Comparison of ENCODE assay signal across 8 cellular contexts in the genomic region with DNA sequence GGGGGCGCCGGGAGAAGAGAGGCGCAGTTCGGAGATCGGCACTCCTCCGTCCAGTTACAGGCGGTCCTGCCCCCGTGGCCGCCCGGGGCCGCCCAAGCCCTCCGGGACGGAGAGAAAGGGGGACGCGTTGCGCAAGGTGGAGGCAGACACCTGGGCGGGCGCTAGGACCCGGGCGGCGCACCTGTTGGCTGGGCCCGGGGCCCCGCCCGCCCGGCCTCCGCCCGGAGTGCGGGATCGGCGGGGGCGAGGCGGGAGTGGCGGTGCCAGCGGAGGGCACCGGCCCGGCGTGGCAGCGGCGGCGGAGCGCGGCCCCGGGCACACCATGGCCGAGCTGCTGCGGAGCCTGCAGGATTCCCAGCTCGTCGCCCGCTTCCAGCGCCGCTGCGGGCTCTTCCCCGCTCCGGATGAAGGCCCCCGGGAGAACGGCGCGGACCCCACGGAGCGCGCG. TPM values are rescaled to one million over a fixed set of nuclear protein-coding genes. Genes with fewer than 3 reads are reported as not detected.
DNase-seq lines count a peak whose midpoint lies in the region; ATAC-seq and TF ChIP-seq lines count a peak whose summit lies in the region.

Gene SGPP2 (plus strand): TSS at position 263 of the 448 bp plus-strand sequence. CDS start 60 bp downstream, at position 323.

- H3K36me3 ChIP-seq in WERI-Rb-1 (no peaks in the 10 kb centered on the region), neural cell (ENCODE audit: insufficient read depth, low read length) (no peaks in the 10 kb centered on the region)

- peaks cover 11% of the 10 kb centered on the region for H3K27me3 Mint-ChIP-seq in endothelial cell (ENCODE audit: unreplicated experiment)

- DNase-seq in NCI-H2081 (lab: John Stamatoyannopoulos, UW) (peak; percentile 27 to 70), NCI-H2081 treated with DMSO at 0.1 percent for 48 hours (lab: John Stamatoyannopoulos, UW) (no peak), WERI-Rb-1 (no peak), endothelial cell (ENCODE audit: low spot score) (no peak), NCI-H82 (lab: John Stamatoyannopoulos, UW) (no peak), T1000 (lab: John Stamatoyannopoulos, UW) (no peak)

- no peak within 1 kb of the TSS for H2AFZ ChIP-seq in neural cell (ENCODE audit: low read depth, low read length)

- H3K79me2 ChIP-seq in neural cell (replicated peaks; ENCODE audit: insufficient read depth, low read length), result no peaks in the 10 kb centered on the region

- H3K9me3 ChIP-seq in WERI-Rb-1 (ENCODE audit: severe bottlenecking) (no peaks in the 10 kb centered on the region), neural cell (ENCODE audit: low read length) (no peaks in the 10 kb centered on the region)

- peak within 1 kb of the TSS; percentile 38 for H3K9ac ChIP-seq in neural cell (ENCODE audit: low read length)

- H3K27ac ChIP-seq in WERI-Rb-1 (no peak within 1 kb of the TSS), neural cell (ENCODE audit: low read length) (no peak within 1 kb of the TSS)

- H3K4me3 Mint-ChIP-seq in endothelial cell (ENCODE audit: unreplicated experiment), result peak within 1 kb of the TSS; percentile 81

- H3K4me3 ChIP-seq in WERI-Rb-1 (ENCODE audit: low read depth, low read length), result peak within 1 kb of the TSS; percentile 42
- peak within 1 kb of the TSS; percentile 67 for H3K4me3 ChIP-seq in neural cell (ENCODE audit: low read length)

- TF ChIP-seq EP300 in neural cell (conservative IDR thresholded peaks at IDR 0.05; ENCODE audit: poor library complexity, severe bottlenecking), result no peak

- ATAC-seq in HG03025 (IDR thresholded peaks at IDR 0.05; ENCODE audit: low FRiP score, unreplicated experiment), result peak; percentile 27

- H3K4me1 Mint-ChIP-seq in endothelial cell (ENCODE audit: unreplicated experiment), result peaks cover 27% of the 10 kb centered on the region

- no peaks in the 10 kb centered on the region for H3K9me3 Mint-ChIP-seq in endothelial cell (ENCODE audit: unreplicated experiment)

- H3F3A ChIP-seq in neural cell (ENCODE audit: insufficient read depth, low read length, poor library complexity, severe bottlenecking), result no peaks in the 10 kb centered on the region

- no peaks in the 10 kb centered on the region for H3K9me2 ChIP-seq in neural cell (ENCODE audit: insufficient read depth, low read length)

- peak within 1 kb of the TSS; percentile 28 for H3K27ac Mint-ChIP-seq in endothelial cell (ENCODE audit: unreplicated experiment)

- no peaks in the 10 kb centered on the region for H3K36me3 Mint-ChIP-seq in endothelial cell (ENCODE audit: low read depth, unreplicated experiment)

- TF ChIP-seq CTCF in WERI-Rb-1 (IDR thresholded peaks at IDR 0.05; ENCODE audit: low read depth, low read length) (no peak), endothelial cell (IDR thresholded peaks at IDR 0.05; ENCODE audit: unreplicated experiment) (no peak), neural cell (IDR thresholded peaks at IDR 0.05; ENCODE audit: poor library complexity, severe bottlenecking) (no peak)

- H4K20me1 ChIP-seq in neural cell (ENCODE audit: insufficient read depth), result no peaks in the 10 kb centered on the region

- no peak for TF ChIP-seq RAD21 in neural cell (conservative IDR thresholded peaks at IDR 0.05)

- peaks cover 20% of the 10 kb centered on the region for H3K27me3 ChIP-seq in WERI-Rb-1 (ENCODE audit: insufficient read depth, low read depth, severe bottlenecking)
- H3K27me3 ChIP-seq in neural cell (ENCODE audit: insufficient read depth, low read depth, low read length), result peaks cover 54% of the 10 kb centered on the region

- H3K4me2 ChIP-seq in neural cell (ENCODE audit: low read length), result peak within 1 kb of the TSS; percentile 36

TF ChIP-seq in neural cell, 6 proteins besides CTCF, POLR2A, EP300 and RAD21:
- peak; percentile 45 for TF ChIP-seq POLR2AphosphoS5 (IDR thresholded peaks at IDR 0.05)
- TF ChIP-seq SMC3 (conservative IDR thresholded peaks at IDR 0.05; ENCODE audit: poor library complexity), result peak; percentile 26
- TF ChIP-seq TAF1 (IDR thresholded peaks at IDR 0.05; ENCODE audit: low read depth), result no peak
- TF ChIP-seq REST (IDR thresholded peaks at IDR 0.05; ENCODE audit: borderline replicate concordance), result no peak

RNA-seq across cellular contexts. Expression of gene SGPP2, which starts in this region (rescaled TPM):
- not detected for total RNA-seq in endothelial cell (ENCODE audit: unreplicated experiment)
- polyA plus RNA-seq in neural cell, result 0.30 and 0.38 TPM in 2 replicates
- 0.23 and 0.49 TPM in 2 replicates for polyA minus RNA-seq in neural cell

Comparison
In these comparisons a context has a peak if more than half of its experiments do, and no peak if none do; other contexts are left out.
1. DNase-seq: peak in NCI-H2081 (2 of 2); none in NCI-H2081 treated with DMSO at 0.1 percent for 48 hours (single experiment), WERI-Rb-1 (single experiment), endothelial cell (single experiment), NCI-H82 (single experiment) and T1000 (single experiment).